Comparison of ENCODE assay signal across 11 cellular contexts in genomic region chr14:93903342-93904184, GRCh38. TPM values are rescaled to one million over a fixed set of nuclear protein-coding genes. Genes with fewer than 3 reads are reported as not detected.
DNase-seq lines count a peak whose midpoint lies in the region; ATAC-seq and TF ChIP-seq lines count a peak whose summit lies in the region.
"Had no signal": no experiment of that assay in that cellular context is flagged by ENCODE, and none has a peak within 500 bp of the region (broad histone marks: within the 10 kb centered on the region; RNA-seq: fewer than 3 reads in every experiment).

No MANE protein-coding gene starts in this region.

- H3K4me3 ChIP-seq in OCI-LY3 (ENCODE audit: low read length) (no peak overlapping the region), fibroblast of pulmonary artery (replicated peaks; ENCODE audit: low read depth, low read length) (no peak overlapping the region)

- no peak overlapping the region for H3K27ac ChIP-seq in OCI-LY3 (ENCODE audit: low read length)

- CTCF ChIA-PET in activated CD8-positive, alpha-beta T cell treated with anti-CD3 and anti-CD28 coated beads for 36 hours (lab: Charles Lee): interaction anchor here (1.3 to 1.5 kb wide), 2 partner anchors 19 to 248 kb away, joined by 4 read pairs; no protein-coding TSS in a partner anchor
- CTCF ChIA-PET in activated CD8-positive, alpha-beta T cell treated with anti-CD3 and anti-CD28 coated beads, Interleukin-2, amount 10 ng/mL, durations not matched to agents 7 days and 5 days (lab: Charles Lee): no interaction called here

- no peak overlapping the region for H3K4me3 Mint-ChIP-seq in activated CD8-positive, alpha-beta T cell treated with anti-CD3 and anti-CD28 coated beads for 36 hours
- no peak overlapping the region for H3K4me3 Mint-ChIP-seq in activated CD8-positive, alpha-beta T cell treated with anti-CD3 and anti-CD28 coated beads, Interleukin-2, amount 10 ng/mL, durations not matched to agents 7 days and 5 days
- H3K4me3 Mint-ChIP-seq in type B pancreatic cell: no peak overlapping the region
- H3K4me3 Mint-ChIP-seq: activated naive CD8-positive, alpha-beta T cell treated with anti-CD3 and anti-CD28 coated beads, Interleukin-2, amount 10 ng/mL, durations not matched to agents 7 days and 5 days; CD4-positive, CD25-positive, alpha-beta regulatory T cell had no signal

- POLR2A ChIA-PET in activated CD8-positive, alpha-beta T cell treated with anti-CD3 and anti-CD28 coated beads for 36 hours (lab: Charles Lee): no interaction called here
- POLR2A ChIA-PET in activated CD8-positive, alpha-beta T cell treated with anti-CD3 and anti-CD28 coated beads, Interleukin-2, amount 10 ng/mL, durations not matched to agents 7 days and 5 days (lab: Charles Lee): no interaction called here

- H4K20me1 ChIP-seq in OCI-LY3 (ENCODE audit: insufficient read depth, low read length): no peaks in the 10 kb centered on the region

- H3K36me3 Mint-ChIP-seq in activated CD8-positive, alpha-beta T cell treated with anti-CD3 and anti-CD28 coated beads for 36 hours (ENCODE audit: low read depth): no peaks in the 10 kb centered on the region
- H3K36me3 Mint-ChIP-seq in activated CD8-positive, alpha-beta T cell treated with anti-CD3 and anti-CD28 coated beads, Interleukin-2, amount 10 ng/mL, durations not matched to agents 7 days and 5 days (ENCODE audit: low read depth): no peaks in the 10 kb centered on the region
- no peaks in the 10 kb centered on the region for H3K36me3 Mint-ChIP-seq in type B pancreatic cell
- H3K36me3 Mint-ChIP-seq: activated naive CD8-positive, alpha-beta T cell treated with anti-CD3 and anti-CD28 coated beads, Interleukin-2, amount 10 ng/mL, durations not matched to agents 7 days and 5 days; CD4-positive, CD25-positive, alpha-beta regulatory T cell had no signal

- no peaks in the 10 kb centered on the region for H3K27me3 Mint-ChIP-seq in activated CD8-positive, alpha-beta T cell treated with anti-CD3 and anti-CD28 coated beads for 36 hours
- peaks cover 4% of the 10 kb centered on the region for H3K27me3 Mint-ChIP-seq in activated CD8-positive, alpha-beta T cell treated with anti-CD3 and anti-CD28 coated beads, Interleukin-2, amount 10 ng/mL, durations not matched to agents 7 days and 5 days (ENCODE audit: low read depth)
- peaks cover 13% of the 10 kb centered on the region for H3K27me3 Mint-ChIP-seq in type B pancreatic cell

- no peak overlapping the region for H2AFZ ChIP-seq in OCI-LY3 (ENCODE audit: low read depth, low read length)

- peaks cover 15% of the 10 kb centered on the region for H3K27me3 ChIP-seq in OCI-LY3 (ENCODE audit: low read depth, low read length)

- H3K9me3 Mint-ChIP-seq in activated CD8-positive, alpha-beta T cell treated with anti-CD3 and anti-CD28 coated beads for 36 hours: no peaks in the 10 kb centered on the region
- no peaks in the 10 kb centered on the region for H3K9me3 Mint-ChIP-seq in activated CD8-positive, alpha-beta T cell treated with anti-CD3 and anti-CD28 coated beads, Interleukin-2, amount 10 ng/mL, durations not matched to agents 7 days and 5 days (ENCODE audit: insufficient read depth)
- no peaks in the 10 kb centered on the region for H3K9me3 Mint-ChIP-seq in type B pancreatic cell
- H3K9me3 Mint-ChIP-seq: activated naive CD8-positive, alpha-beta T cell treated with anti-CD3 and anti-CD28 coated beads, Interleukin-2, amount 10 ng/mL, durations not matched to agents 7 days and 5 days had no signal

- H3K9ac ChIP-seq in OCI-LY3 (ENCODE audit: low read length): no peak overlapping the region

- no peaks in the 10 kb centered on the region for H3K9me3 ChIP-seq in OCI-LY3 (ENCODE audit: insufficient read depth, low read length)

- intact Hi-C loops in activated CD8-positive, alpha-beta T cell treated with anti-CD3 and anti-CD28 coated beads for 36 hours (cut with micrococcal nuclease): no loop called here

- H3K4me1 ChIP-seq in OCI-LY3 (ENCODE audit: low read length): peaks cover 2% of the 10 kb centered on the region; the same call in 1 of the 2 replicates

- no peak overlapping the region for H3K27ac Mint-ChIP-seq in activated CD8-positive, alpha-beta T cell treated with anti-CD3 and anti-CD28 coated beads for 36 hours
- H3K27ac Mint-ChIP-seq in activated CD8-positive, alpha-beta T cell treated with anti-CD3 and anti-CD28 coated beads, Interleukin-2, amount 10 ng/mL, durations not matched to agents 7 days and 5 days: no peak overlapping the region
- H3K27ac Mint-ChIP-seq in type B pancreatic cell: no peak overlapping the region
- H3K27ac Mint-ChIP-seq: activated naive CD8-positive, alpha-beta T cell treated with anti-CD3 and anti-CD28 coated beads, Interleukin-2, amount 10 ng/mL, durations not matched to agents 7 days and 5 days; CD4-positive, CD25-positive, alpha-beta regulatory T cell had no signal

- no peaks in the 10 kb centered on the region for H3K4me1 Mint-ChIP-seq in activated CD8-positive, alpha-beta T cell treated with anti-CD3 and anti-CD28 coated beads for 36 hours (ENCODE audit: low read depth)
- H3K4me1 Mint-ChIP-seq in activated CD8-positive, alpha-beta T cell treated with anti-CD3 and anti-CD28 coated beads, Interleukin-2, amount 10 ng/mL, durations not matched to agents 7 days and 5 days (ENCODE audit: low read depth): peaks cover 4% of the 10 kb centered on the region
- H3K4me1 Mint-ChIP-seq in type B pancreatic cell (ENCODE audit: unreplicated experiment): no peaks in the 10 kb centered on the region
- H3K4me1 Mint-ChIP-seq: activated naive CD8-positive, alpha-beta T cell treated with anti-CD3 and anti-CD28 coated beads, Interleukin-2, amount 10 ng/mL, durations not matched to agents 7 days and 5 days had no signal

- no peak for ATAC-seq in activated CD8-positive, alpha-beta T cell treated with anti-CD3 and anti-CD28 coated beads for 36 hours
- ATAC-seq in activated CD8-positive, alpha-beta T cell treated with anti-CD3 and anti-CD28 coated beads, Interleukin-2, amount 10 ng/mL, durations not matched to agents 7 days and 5 days: no peak
- ATAC-seq in GM18868 (IDR thresholded peaks at IDR 0.05; ENCODE audit: unreplicated experiment) (no peak), GM21360 (IDR thresholded peaks at IDR 0.05; ENCODE audit: unreplicated experiment) (no peak)
- ATAC-seq: right cardiac atrium had no signal

- peak; percentile 7 for DNase-seq in activated CD8-positive, alpha-beta T cell treated with anti-CD3 and anti-CD28 coated beads for 36 hours
- no peak for DNase-seq in activated CD8-positive, alpha-beta T cell treated with anti-CD3 and anti-CD28 coated beads, Interleukin-2, amount 10 ng/mL, durations not matched to agents 7 days and 5 days
- no peak for DNase-seq in fibroblast of pulmonary artery (ENCODE audit: low read depth)
- DNase-seq in type B pancreatic cell (ENCODE audit: extremely low spot score, unreplicated experiment): no peak
- no peak for DNase-seq in NCI-H1105 (lab: John Stamatoyannopoulos, UW)
- DNase-seq: activated naive CD8-positive, alpha-beta T cell treated with anti-CD3 and anti-CD28 coated beads, Interleukin-2, amount 10 ng/mL, durations not matched to agents 7 days and 5 days; CD4-positive, CD25-positive, alpha-beta regulatory T cell had no signal

- no peaks in the 10 kb centered on the region for H3K79me2 ChIP-seq in OCI-LY3 (ENCODE audit: low read length)

- no peaks in the 10 kb centered on the region for H3K36me3 ChIP-seq in OCI-LY3 (replicated peaks; ENCODE audit: low read depth, low read length)

- H3K4me2 ChIP-seq in OCI-LY3 (ENCODE audit: low read length): no peak overlapping the region

- TF ChIP-seq CTCF in activated CD8-positive, alpha-beta T cell treated with anti-CD3 and anti-CD28 coated beads for 36 hours (IDR thresholded peaks at IDR 0.05): no peak
- TF ChIP-seq CTCF in OCI-LY3 (IDR thresholded peaks at IDR 0.05; ENCODE audit: low read depth, low read length) (peak; percentile 48), fibroblast of pulmonary artery (IDR thresholded peaks at IDR 0.05; ENCODE audit: low read length, missing control alignments) (peak; percentile 12), type B pancreatic cell (conservative IDR thresholded peaks at IDR 0.05) (peak; percentile 67)

RNA-seq across cellular contexts. Expression of gene FAM181A, which starts 23.6 kb away (rescaled TPM):
- total RNA-seq in activated CD8-positive, alpha-beta T cell treated with anti-CD3 and anti-CD28 coated beads for 36 hours: not detected
- total RNA-seq in activated CD8-positive, alpha-beta T cell treated with anti-CD3 and anti-CD28 coated beads, Interleukin-2, amount 10 ng/mL, durations not matched to agents 7 days and 5 days: not detected
- 1.2 TPM in 1 of 2 replicates, not detected in the other for total RNA-seq in type B pancreatic cell (ENCODE audit: low replicate concordance)
- total RNA-seq: activated naive CD8-positive, alpha-beta T cell treated with anti-CD3 and anti-CD28 coated beads, Interleukin-2, amount 10 ng/mL, durations not matched to agents 7 days and 5 days; CD4-positive, CD25-positive, alpha-beta regulatory T cell; right cardiac atrium had no signal
